Comparison of ENCODE assay signal across 8 cellular contexts in genomic region chr2:219459460-219460311, GRCh38. TPM values are rescaled to one million over a fixed set of nuclear protein-coding genes. Genes with fewer than 3 reads are reported as not detected.
DNase-seq lines count a peak whose midpoint lies in the region; ATAC-seq, FAIRE-seq and TF ChIP-seq lines count a peak whose summit lies in the region.

No MANE protein-coding gene starts in this region.

- H3K4me3 ChIP-seq in BJ (ENCODE audit: low read depth, low read length) (no peak overlapping the region), bronchial epithelial cell (ENCODE audit: low read depth, low read length) (no peak overlapping the region)

- DNase-seq in BJ (ENCODE audit: low read depth) (no peak), SW480 (ENCODE audit: low spot score) (peak; percentile 59), bronchial epithelial cell (ENCODE audit: low read depth) (peak; percentile 17), kidney tubule cell (ENCODE audit: low spot score) (peak; percentile 57), NCI-H2107 treated with DMSO at 0.1 percent for 48 hours (lab: John Stamatoyannopoulos, UW; ENCODE audit: unreplicated experiment) (no peak)
- peak; percentile 19 to 24 for DNase-seq in stimulated activated CD4-positive, alpha-beta T cell treated with anti-CD3 and anti-CD28 coated beads, Interleukin-4, amount 100 ng/mL, for 48 hours (ENCODE audit: low read depth in 2 of 2)

- ATAC-seq in GM19035 (IDR thresholded peaks at IDR 0.05; ENCODE audit: unreplicated experiment): peak; percentile 72
- peak; percentile 78 for ATAC-seq in HG03565 (IDR thresholded peaks at IDR 0.05; ENCODE audit: unreplicated experiment)

- TF ChIP-seq CTCF in BJ (IDR thresholded peaks at IDR 0.05; ENCODE audit: insufficient read depth, low read depth, low read length) (peak; percentile 98), bronchial epithelial cell (IDR thresholded peaks at IDR 0.05; ENCODE audit: insufficient read depth, low read length, severe bottlenecking) (peak; percentile 94)

- no peaks in the 10 kb centered on the region for H3K27me3 ChIP-seq in BJ (ENCODE audit: control insufficient read depth, insufficient read depth, low read length)
- no peaks in the 10 kb centered on the region for H3K27me3 ChIP-seq in bronchial epithelial cell (ENCODE audit: control insufficient read depth, insufficient read depth, low read length)

- CTCF ChIA-PET in BJ (lab: Yijun Ruan, JAX): interaction anchor here (0.6 to 2.3 kb wide), 36 partner anchors 9 to 1973 kb away, joined by 3 to 17 read pairs (median 4); partner anchors contain the start of genes GMPPA and SPEG

- POLR2A ChIA-PET in BJ (lab: Charles Lee): no interaction called here

- FAIRE-seq in bronchial epithelial cell (lab: Jason Lieb, UNC): no peak

- H3K36me3 ChIP-seq in BJ (ENCODE audit: control insufficient read depth, insufficient read depth, low read length): peaks cover 23% of the 10 kb centered on the region
- peaks cover 1% of the 10 kb centered on the region for H3K36me3 ChIP-seq in bronchial epithelial cell (ENCODE audit: control insufficient read depth, insufficient read depth, low read length)

RNA-seq across cellular contexts. Expression of gene SPEG, which starts 25.0 kb away (rescaled TPM):
- 47.0 and 69.9 TPM in 2 replicates for polyA plus RNA-seq in BJ (2011; rRNA removed)
- polyA minus RNA-seq in BJ (2011; rRNA and poly(A)+ RNA removed): 21.9 and 45.9 TPM in 2 replicates
- 1.8 and 2.4 TPM in 2 replicates for total RNA-seq in bronchial epithelial cell

RNA-seq across cellular contexts. Expression of gene GMPPA, which starts 39.0 kb away (rescaled TPM):
- polyA plus RNA-seq in BJ (2011; rRNA removed): 123 and 171 TPM in 2 replicates
- 83.3 and 128 TPM in 2 replicates for polyA minus RNA-seq in BJ (2011; rRNA and poly(A)+ RNA removed)
- 40.3 and 49.0 TPM in 2 replicates for total RNA-seq in bronchial epithelial cell

RNA-seq across cellular contexts. Expression of gene DES, which starts 41.5 kb away (rescaled TPM):
- 5.4 and 7.0 TPM in 2 replicates for polyA plus RNA-seq in BJ (2011; rRNA removed)
- 9.1 and 19.6 TPM in 2 replicates for polyA minus RNA-seq in BJ (2011; rRNA and poly(A)+ RNA removed)
- not detected in 2 replicates for total RNA-seq in bronchial epithelial cell

RNA-seq across cellular contexts. Expression of gene ASIC4, which starts 54.6 kb away (rescaled TPM):
- polyA plus RNA-seq in BJ (2011; rRNA removed): 0.04 and 0.09 TPM in 2 replicates
- 0.09 TPM in 1 of 2 replicates, not detected in the other for polyA minus RNA-seq in BJ (2011; rRNA and poly(A)+ RNA removed)
- under 0.01 and 0.53 TPM in 2 replicates for total RNA-seq in bronchial epithelial cell

Comparison
In these comparisons a context has a peak if more than half of its experiments do, and no peak if none do; other contexts are left out.
1. DNase-seq: peak in SW480 (single experiment), bronchial epithelial cell (single experiment), kidney tubule cell (single experiment) and stimulated activated CD4-positive, alpha-beta T cell treated with anti-CD3 and anti-CD28 coated beads, Interleukin-4, amount 100 ng/mL, for 48 hours (2 of 2); none in BJ (single experiment) and NCI-H2107 treated with DMSO at 0.1 percent for 48 hours (single experiment).